8 cellular contexts compared by ENCODE assay signal in the genomic region with DNA sequence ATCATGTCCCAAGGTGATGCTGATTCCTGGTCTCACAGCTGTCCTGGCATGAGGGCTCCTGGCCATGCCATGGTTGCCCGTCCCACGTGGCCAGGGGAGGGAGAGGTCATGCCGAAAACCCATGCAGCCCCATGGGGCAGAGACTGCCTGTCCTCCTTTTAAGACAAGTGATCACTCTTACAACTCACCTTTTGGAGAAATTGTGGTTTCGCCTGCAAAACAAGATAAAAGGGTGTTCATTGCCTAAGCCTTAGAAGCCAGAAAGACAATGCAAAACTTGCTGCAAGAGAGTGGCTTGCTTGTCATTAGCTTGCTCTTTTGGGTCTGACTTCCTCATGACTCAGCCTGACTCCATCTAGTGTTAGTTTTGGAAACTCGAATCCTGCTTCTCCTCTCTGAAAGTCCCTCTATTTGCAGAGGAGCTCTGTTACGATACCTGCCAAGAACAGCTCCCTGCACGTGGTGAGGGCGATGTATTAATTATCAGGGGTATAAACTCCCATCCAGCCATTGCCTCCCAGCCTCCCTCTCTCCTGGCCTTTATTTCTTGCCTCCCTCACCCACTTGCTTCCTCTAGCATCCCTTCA. TPM values are rescaled to one million over a fixed set of nuclear protein-coding genes. Genes with fewer than 3 reads are reported as not detected.
A peak's percentile ranks its signal among the peaks of the same experiment; 100 is the strongest.
DNase-seq lines count a peak whose midpoint lies in the region; ATAC-seq and TF ChIP-seq lines count a peak whose summit lies in the region.

No MANE protein-coding gene starts in this region.

- no peaks in the 10 kb centered on the region for H3K9me3 ChIP-seq in aorta (ENCODE audit: control insufficient read depth, low read length)

- 37 to 41% methylated on average over 8 of the region's 8 CpGs for WGBS in aorta, 2 donors

- no peaks in the 10 kb centered on the region for H3K27me3 Mint-ChIP-seq in activated CD8-positive, alpha-beta memory T cell treated with anti-CD3 and anti-CD28 coated beads, Interleukin-2, amount 10 ng/mL, durations not matched to agents 7 days and 5 days

- peak; percentile 26 for DNase-seq in activated CD8-positive, alpha-beta memory T cell treated with anti-CD3 and anti-CD28 coated beads for 24 hours
- no peak for DNase-seq in activated CD8-positive, alpha-beta memory T cell treated with anti-CD3 and anti-CD28 coated beads, Interleukin-2, amount 10 ng/mL, durations not matched to agents 7 days and 5 days
- DNase-seq in hepatic stellate cell (ENCODE audit: low spot score) (peak; percentile 34), aorta (no peak), NCI-H1930 (lab: John Stamatoyannopoulos, UW) (no peak)
- DNase-seq in stimulated activated CD8-positive, alpha-beta memory T cell treated with anti-CD3 and anti-CD28 coated beads, Interleukin-4, amount 100 ng/mL, for 48 hours: no peak

- peaks cover 33% of the 10 kb centered on the region for H3K4me1 Mint-ChIP-seq in activated CD8-positive, alpha-beta memory T cell treated with anti-CD3 and anti-CD28 coated beads, Interleukin-2, amount 10 ng/mL, durations not matched to agents 7 days and 5 days

- no peak overlapping the region for H3K27ac ChIP-seq in aorta (ENCODE audit: low read depth in 1 of 2, low read length in 2 of 2)

- peak; percentile 32 for TF ChIP-seq CTCF in WI38 (IDR thresholded peaks at IDR 0.05; ENCODE audit: low read depth, low read length)

- no peak for ATAC-seq in activated CD8-positive, alpha-beta memory T cell treated with anti-CD3 and anti-CD28 coated beads, Interleukin-2, amount 10 ng/mL, durations not matched to agents 7 days and 5 days
- peak; percentile 71 for ATAC-seq in aorta (ENCODE audit: low FRiP score)
- no peak for ATAC-seq in GM18909 (IDR thresholded peaks at IDR 0.05; ENCODE audit: poor library complexity, unreplicated experiment)

- no peak overlapping the region for H3K27ac Mint-ChIP-seq in activated CD8-positive, alpha-beta memory T cell treated with anti-CD3 and anti-CD28 coated beads, Interleukin-2, amount 10 ng/mL, durations not matched to agents 7 days and 5 days

- H3K36me3 Mint-ChIP-seq in activated CD8-positive, alpha-beta memory T cell treated with anti-CD3 and anti-CD28 coated beads, Interleukin-2, amount 10 ng/mL, durations not matched to agents 7 days and 5 days: peaks cover 25% of the 10 kb centered on the region

- H3K4me3 Mint-ChIP-seq in activated CD8-positive, alpha-beta memory T cell treated with anti-CD3 and anti-CD28 coated beads, Interleukin-2, amount 10 ng/mL, durations not matched to agents 7 days and 5 days: no peak overlapping the region

- no peaks in the 10 kb centered on the region for H3K36me3 ChIP-seq in aorta (ENCODE audit: control insufficient read depth in 1 of 2, insufficient read depth in 2 of 2, low read length in 1 of 2)

- H3K4me1 ChIP-seq in aorta (ENCODE audit: control insufficient read depth in 1 of 2, insufficient read depth in 2 of 2, low read length in 2 of 2): no peaks in the 10 kb centered on the region

- intact Hi-C loops in aorta (cut with DNase I): loop anchor here (2.0 to 10.0 kb wide), 4 partner anchors 503 to 797 kb away; no protein-coding TSS in a partner anchor

- CTCF ChIA-PET in activated CD8-positive, alpha-beta memory T cell treated with anti-CD3 and anti-CD28 coated beads, Interleukin-2, amount 10 ng/mL, durations not matched to agents 7 days and 5 days (lab: Charles Lee): interaction anchor here (0.9 to 1.6 kb wide), 3 partner anchors 9 to 14 kb away, joined by 3 to 5 read pairs (median 4); no protein-coding TSS in a partner anchor

- H3K27me3 ChIP-seq in aorta (ENCODE audit: control insufficient read depth in 1 of 2, insufficient read depth in 2 of 2, low read length in 1 of 2): no peaks in the 10 kb centered on the region

- H3K4me3 ChIP-seq in WI38 (ENCODE audit: low read depth, low read length) (no peak overlapping the region), aorta (ENCODE audit: low read length in 2 of 2) (no peak overlapping the region)

- H3K9me3 Mint-ChIP-seq in activated CD8-positive, alpha-beta memory T cell treated with anti-CD3 and anti-CD28 coated beads, Interleukin-2, amount 10 ng/mL, durations not matched to agents 7 days and 5 days (ENCODE audit: low read depth): no peaks in the 10 kb centered on the region

RNA-seq across cellular contexts. Expression of a gene that starts 26.7 kb away (rescaled TPM):
- 10 to 100 TPM; 44.9 to 72.0 TPM for total RNA-seq in activated CD8-positive, alpha-beta memory T cell treated with anti-CD3 and anti-CD28 coated beads, Interleukin-2, amount 10 ng/mL, durations not matched to agents 7 days and 5 days
- total RNA-seq in aorta: 10 to 100 TPM; 20.0 to 44.7 TPM
- 1 to 10 TPM; 3.1 to 7.8 TPM for polyA plus RNA-seq in aorta

RNA-seq across cellular contexts. Expression of a gene that starts 27.7 kb away (rescaled TPM):
- total RNA-seq in activated CD8-positive, alpha-beta memory T cell treated with anti-CD3 and anti-CD28 coated beads, Interleukin-2, amount 10 ng/mL, durations not matched to agents 7 days and 5 days: not detected
- total RNA-seq in aorta: not detected
- polyA plus RNA-seq in aorta: not detected

RNA-seq across cellular contexts. Expression of a gene that starts 46.2 kb away (rescaled TPM):
- under 1 TPM in 1 of 2 experiments, not detected in 1; 0.16 TPM for total RNA-seq in activated CD8-positive, alpha-beta memory T cell treated with anti-CD3 and anti-CD28 coated beads, Interleukin-2, amount 10 ng/mL, durations not matched to agents 7 days and 5 days
- total RNA-seq in aorta: 10 to 100 TPM; 24.6 to 34.2 TPM
- 10 to 100 TPM in 1 of 2 donors, 1 to 10 TPM in 1; 8.0 to 11.4 TPM for polyA plus RNA-seq in aorta

Comparison
In these comparisons a context has a peak if more than half of its experiments do, and no peak if none do; other contexts are left out.
1. DNase-seq: peak in activated CD8-positive, alpha-beta memory T cell treated with anti-CD3 and anti-CD28 coated beads for 24 hours (single experiment) and hepatic stellate cell (single experiment); none in activated CD8-positive, alpha-beta memory T cell treated with anti-CD3 and anti-CD28 coated beads, Interleukin-2, amount 10 ng/mL, durations not matched to agents 7 days and 5 days (single experiment), aorta (0 of 2), stimulated activated CD8-positive, alpha-beta memory T cell treated with anti-CD3 and anti-CD28 coated beads, Interleukin-4, amount 100 ng/mL, for 48 hours (single experiment) and NCI-H1930 (0 of 2).
2. RNA of a gene that starts 46.2 kb away (total RNA-seq): 24.6 to 34.2 TPM in aorta; 0.16 TPM in activated CD8-positive, alpha-beta memory T cell treated with anti-CD3 and anti-CD28 coated beads, Interleukin-2, amount 10 ng/mL, durations not matched to agents 7 days and 5 days; every median in the first group is over 10 times any median in the second.